In the genomic region with DNA sequence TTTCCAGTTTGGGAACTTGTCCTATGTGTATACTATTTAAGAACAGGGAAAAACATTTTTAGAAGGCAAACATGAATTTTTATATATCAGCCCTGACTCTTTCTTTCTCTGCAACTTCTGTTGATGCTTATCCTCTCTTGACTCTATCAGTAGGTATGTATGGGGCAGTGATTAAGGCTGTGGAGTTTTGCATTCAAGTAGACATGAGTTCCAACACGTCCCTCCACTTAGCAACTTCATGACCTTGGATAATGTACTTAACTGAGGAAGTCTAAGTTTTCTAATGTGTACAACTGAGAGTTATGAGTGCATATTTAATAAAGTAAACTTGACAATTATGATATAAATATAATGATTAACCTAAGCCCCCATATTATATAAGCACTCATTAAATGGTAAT, we compare ENCODE assay signal across 8 cellular contexts.
"Had no signal": no experiment of that assay in that cellular context is flagged by ENCODE, and none has a peak within 500 bp of the region (broad histone marks: within the 10 kb centered on the region; RNA-seq: fewer than 3 reads in every experiment).

No MANE protein-coding gene starts in this region.

- H3K36me3 ChIP-seq: HAP-1 had no signal

- ATAC-seq: HCT116, HepG2 had no signal

- DNase-seq: GM23248, GOT3, H7, HFFc6 had no signal

- H3K4me1 ChIP-seq: HAP-1 had no signal

- H3K27ac ChIP-seq: GM23248, HL-60 had no signal

- FAIRE-seq: HepG2 had no signal

- H3K9me3 ChIP-seq: HAP-1 had no signal

- H3K4me3 ChIP-seq: GM23248, HAP-1 had no signal
